ENCODE assay signal across 21 cellular contexts in the genomic region with DNA sequence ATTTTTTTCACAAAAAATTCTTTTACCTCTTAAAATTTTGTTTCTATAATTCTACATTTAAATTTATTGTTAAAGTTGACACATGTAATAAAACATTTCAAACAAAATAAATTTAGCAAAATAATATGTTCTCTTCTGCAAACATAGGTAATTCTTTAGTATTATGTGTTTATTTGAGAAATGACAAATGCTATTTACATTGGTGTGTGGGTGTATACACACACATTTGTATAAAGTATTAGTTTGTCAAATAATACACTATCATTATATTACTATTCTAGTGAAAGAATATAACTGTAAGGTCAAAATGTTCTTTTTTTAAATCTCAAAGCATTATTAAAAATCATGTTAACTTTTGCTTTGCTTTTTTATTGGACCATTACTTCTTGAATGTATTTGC.
DNase-seq lines count a peak whose midpoint lies in the region; ATAC-seq, FAIRE-seq and TF ChIP-seq lines count a peak whose summit lies in the region.
"Had no signal": no experiment of that assay in that cellular context is flagged by ENCODE, and none has a peak within 500 bp of the region (broad histone marks: within the 10 kb centered on the region; RNA-seq: fewer than 3 reads in every experiment).

No MANE protein-coding gene starts in this region.

- H3K27ac Mint-ChIP-seq in glutamatergic neuron (ENCODE audit: unreplicated experiment), result no peak overlapping the region
- H3K27ac Mint-ChIP-seq: B cell; CD4-positive, CD25-positive, alpha-beta regulatory T cell; CD8-positive, alpha-beta T cell had no signal

- intact Hi-C loops in PC-3 (cut with micrococcal nuclease), result no loop called here
- intact Hi-C loops in pancreas (cut with DNase I), result no loop called here

- no peaks in the 10 kb centered on the region for H3K36me3 ChIP-seq in PC-3 (ENCODE audit: low read depth, low read length)
- H3K36me3 ChIP-seq in pancreas, result no peaks in the 10 kb centered on the region
- no peaks in the 10 kb centered on the region; the same call in 1 of the 2 replicates for H3K36me3 ChIP-seq in GM23248 (ENCODE audit: low read depth)
- H3K36me3 ChIP-seq: BLaER1 had no signal

- POLR2A ChIA-PET in PC-3 (lab: Charles Lee; ENCODE audit: unreplicated experiment), result no interaction called here

- H3K27me3 Mint-ChIP-seq in glutamatergic neuron (ENCODE audit: unreplicated experiment), result no peaks in the 10 kb centered on the region
- H3K27me3 Mint-ChIP-seq: B cell; CD4-positive, CD25-positive, alpha-beta regulatory T cell had no signal

- no peaks in the 10 kb centered on the region for H3K36me3 Mint-ChIP-seq in glutamatergic neuron (ENCODE audit: unreplicated experiment)
- H3K36me3 Mint-ChIP-seq: CD4-positive, CD25-positive, alpha-beta regulatory T cell; CD8-positive, alpha-beta T cell had no signal

- DNase-seq in PC-3 (peak; percentile 51), pancreas (no peak), GM23248 (no peak), glutamatergic neuron (no peak), COLO829 (ENCODE audit: low spot score) (no peak)
- DNase-seq: CD4-positive, CD25-positive, alpha-beta regulatory T cell; CD8-positive, alpha-beta T cell; DMS 273 treated with DMSO at 0.1 percent for 48 hours; DMS79; EL; GF-D8; H7; HCEC 1CT had no signal

- BruUV-seq in PC-3 (replicated peaks; lab: Mats Ljungman, UMichigan), result no TSS peak

- TF ChIP-seq CTCF in PC-3 (conservative IDR thresholded peaks at IDR 0.05; ENCODE audit: low read depth, low read length) (no peak), pancreas (IDR thresholded peaks at IDR 0.05) (no peak), glutamatergic neuron (IDR thresholded peaks at IDR 0.05; ENCODE audit: partially characterized antibody, unreplicated experiment) (no peak)

- no peaks in the 10 kb centered on the region for H3K9me2 ChIP-seq in PC-3 (replicated peaks; ENCODE audit: low read length)
- H3K9me2 ChIP-seq in GM23248 (ENCODE audit: insufficient read depth), result no peaks in the 10 kb centered on the region

- peak; percentile 55 for FAIRE-seq in endometrium (lab: Jason Lieb, UNC)
- FAIRE-seq in pancreas (lab: Jason Lieb, UNC), result peak; percentile 41
- FAIRE-seq: D721Med, GM12891, GM18507, H1 had no signal

- H3F3A ChIP-seq in PC-3 (ENCODE audit: low read length, unreplicated experiment), result no peaks in the 10 kb centered on the region
- H3F3A ChIP-seq in GM23248 (ENCODE audit: insufficient read depth), result no peaks in the 10 kb centered on the region

- no peak overlapping the region for H2AFZ ChIP-seq in PC-3 (ENCODE audit: low read length)
- H2AFZ ChIP-seq in GM23248, result no peak overlapping the region

- no peak overlapping the region for H3K4me3 ChIP-seq in PC-3 (ENCODE audit: low read length)
- no peak overlapping the region for H3K4me3 ChIP-seq in pancreas
- no peak overlapping the region for H3K4me3 ChIP-seq in GM23248
- H3K4me3 ChIP-seq: BLaER1 had no signal

- H3K9me3 Mint-ChIP-seq in glutamatergic neuron (ENCODE audit: unreplicated experiment), result no peaks in the 10 kb centered on the region

- H3K9me3 ChIP-seq in PC-3 (ENCODE audit: low read length) (no peaks in the 10 kb centered on the region), pancreas (no peaks in the 10 kb centered on the region), GM23248 (ENCODE audit: low read depth) (no peaks in the 10 kb centered on the region)
- H3K9me3 ChIP-seq: BLaER1 had no signal

- CTCF ChIA-PET in PC-3 (lab: Charles Lee), result no interaction called here

- in situ Hi-C loops in GM23248 (cut with MboI), result no loop called here

- 0 out of 2 replicates have a peak overlapping the region, but pooled peaks have one; percentile 44 for H3K9ac ChIP-seq in PC-3 (ENCODE audit: low read length)
- H3K9ac ChIP-seq in GM23248, result no peak overlapping the region
- H3K9ac ChIP-seq: BLaER1 had no signal

- ATAC-seq in PC-3, result peak; percentile 89
- no peak for ATAC-seq in pancreas
- ATAC-seq: CD8-positive, alpha-beta T cell had no signal

- H3K79me2 ChIP-seq in PC-3 (ENCODE audit: low read length) (no peaks in the 10 kb centered on the region), GM23248 (ENCODE audit: insufficient read depth) (no peaks in the 10 kb centered on the region)

- H3K4me1 Mint-ChIP-seq in glutamatergic neuron (ENCODE audit: low read depth, unreplicated experiment), result no peaks in the 10 kb centered on the region
- H3K4me1 Mint-ChIP-seq: B cell; CD4-positive, CD25-positive, alpha-beta regulatory T cell had no signal

- H4K20me1 ChIP-seq in PC-3 (ENCODE audit: low read length), result no peaks in the 10 kb centered on the region
- no peaks in the 10 kb centered on the region for H4K20me1 ChIP-seq in GM23248 (ENCODE audit: insufficient read depth)
- H4K20me1 ChIP-seq: BLaER1 had no signal

- H3K27ac ChIP-seq in PC-3 (ENCODE audit: low read length), result peak overlapping the region; percentile 82
- H3K27ac ChIP-seq in pancreas, result no peak overlapping the region
- no peak overlapping the region for H3K27ac ChIP-seq in GM23248
- H3K27ac ChIP-seq: BLaER1, C4-2B had no signal

- H3K27me3 ChIP-seq in PC-3 (ENCODE audit: low read length), result no peaks in the 10 kb centered on the region
- H3K27me3 ChIP-seq in pancreas, result no peaks in the 10 kb centered on the region
- no peaks in the 10 kb centered on the region for H3K27me3 ChIP-seq in GM23248 (replicated peaks; ENCODE audit: insufficient read depth)
- H3K27me3 ChIP-seq: BLaER1 had no signal

- H3K4me2 ChIP-seq in PC-3 (ENCODE audit: low read length) (peak overlapping the region; percentile 65), GM23248 (ENCODE audit: unreplicated experiment) (no peak overlapping the region)
- H3K4me2 ChIP-seq: BLaER1 had no signal

- H3K4me1 ChIP-seq in PC-3 (ENCODE audit: insufficient read depth, low read length), result peaks cover 24% of the 10 kb centered on the region
- no peaks in the 10 kb centered on the region for H3K4me1 ChIP-seq in pancreas
- H3K4me1 ChIP-seq in GM23248 (ENCODE audit: insufficient read depth), result no peaks in the 10 kb centered on the region
- H3K4me1 ChIP-seq: BLaER1 had no signal

- no peak overlapping the region for H3K4me3 Mint-ChIP-seq in glutamatergic neuron (ENCODE audit: unreplicated experiment)
- H3K4me3 Mint-ChIP-seq: B cell; CD4-positive, CD25-positive, alpha-beta regulatory T cell; CD8-positive, alpha-beta T cell had no signal
